ENCODE assay signal across 25 cellular contexts in genomic region chr10:102617816-102618215, GRCh38.
"Had no signal": no experiment of that assay in that cellular context is flagged by ENCODE, and none has a peak within 500 bp of the region (broad histone marks: within the 10 kb centered on the region; RNA-seq: fewer than 3 reads in every experiment).

No MANE protein-coding gene starts in this region.

- H3K4me3 ChIP-seq: body of pancreas, prostate gland, right lobe of liver, SK-N-MC, smooth muscle cell, upper lobe of left lung had no signal

- DNase-seq: activated CD4-positive, alpha-beta memory T cell treated with anti-CD3 and anti-CD28 coated beads, Interleukin-2, amount 10 ng/mL, durations not matched to agents 7 days and 5 days; activated CD4-positive, alpha-beta T cell treated with anti-CD3 and anti-CD28 coated beads, Interleukin-2, amount 10 ng/mL, durations not matched to agents 24 days and 14 days; activated gamma-delta T cell treated with Interleukin-2 at 50 U/mL for 16 hours; anterior cingulate cortex; body of pancreas; caudate nucleus; effector memory CD4-positive, alpha-beta T cell; foreskin melanocyte; head of caudate nucleus; hypothalamus; mesendoderm; naive thymus-derived CD4-positive, alpha-beta T cell; stimulated activated CD4-positive, alpha-beta T cell treated with anti-CD3 and anti-CD28 coated beads, Interleukin-2, amount 100 ng/mL, for 48 hours; stimulated activated CD8-positive, alpha-beta memory T cell treated with anti-CD3 and anti-CD28 coated beads, Interleukin-4, amount 100 ng/mL, for 48 hours; stimulated activated naive CD4-positive, alpha-beta T cell; SW 1271; T-helper 17 cell; upper lobe of left lung had no signal

- H3K27ac Mint-ChIP-seq: activated CD4-positive, alpha-beta memory T cell treated with anti-CD3 and anti-CD28 coated beads, Interleukin-2, amount 10 ng/mL, durations not matched to agents 7 days and 5 days; activated CD4-positive, alpha-beta T cell treated with anti-CD3 and anti-CD28 coated beads, Interleukin-2, amount 10 ng/mL, durations not matched to agents 24 days and 14 days; activated naive CD4-positive, alpha-beta T cell treated with anti-CD3 and anti-CD28 coated beads, Interleukin-2, amount 50 U/mL, for 24 hours; activated T-helper 1 cell treated with anti-CD3 and anti-CD28 coated beads, Interleukin-12 subunit alpha, Interleukin-12 subunit beta, Interleukin-2, Interleukin-4 antibody, amounts not matched to agents 30 ng/mL and 10 ng/mL and 1 ng/mL, durations not matched to agents 14 hours and 24 hours and 36 hours; T-helper 17 cell had no signal

- H3K27ac ChIP-seq: body of pancreas, prostate gland, right lobe of liver, SK-N-MC had no signal

- H3K4me2 ChIP-seq: smooth muscle cell had no signal

- H3K9me3 ChIP-seq: body of pancreas, prostate gland, right lobe of liver, upper lobe of left lung had no signal

- H3K27me3 Mint-ChIP-seq: activated CD4-positive, alpha-beta memory T cell treated with anti-CD3 and anti-CD28 coated beads, Interleukin-2, amount 10 ng/mL, durations not matched to agents 7 days and 5 days; activated CD4-positive, alpha-beta T cell treated with anti-CD3 and anti-CD28 coated beads, Interleukin-2, amount 10 ng/mL, durations not matched to agents 24 days and 14 days; activated naive CD4-positive, alpha-beta T cell treated with anti-CD3 and anti-CD28 coated beads, Interleukin-2, amount 50 U/mL, for 24 hours; naive thymus-derived CD4-positive, alpha-beta T cell; T-helper 17 cell had no signal

- H3K4me3 Mint-ChIP-seq: activated CD4-positive, alpha-beta memory T cell treated with anti-CD3 and anti-CD28 coated beads, Interleukin-2, amount 10 ng/mL, durations not matched to agents 7 days and 5 days; activated CD4-positive, alpha-beta T cell treated with anti-CD3 and anti-CD28 coated beads, Interleukin-2, amount 10 ng/mL, durations not matched to agents 24 days and 14 days; activated naive CD4-positive, alpha-beta T cell treated with anti-CD3 and anti-CD28 coated beads, Interleukin-2, amount 50 U/mL, for 24 hours; activated T-helper 1 cell treated with anti-CD3 and anti-CD28 coated beads, Interleukin-12 subunit alpha, Interleukin-12 subunit beta, Interleukin-2, Interleukin-4 antibody, amounts not matched to agents 30 ng/mL and 10 ng/mL and 1 ng/mL, durations not matched to agents 14 hours and 24 hours and 36 hours; naive thymus-derived CD4-positive, alpha-beta T cell; T-helper 17 cell had no signal

- H3K36me3 ChIP-seq: prostate gland had no signal

- H3K9me3 Mint-ChIP-seq: activated CD4-positive, alpha-beta memory T cell treated with anti-CD3 and anti-CD28 coated beads, Interleukin-2, amount 10 ng/mL, durations not matched to agents 7 days and 5 days; activated CD4-positive, alpha-beta T cell treated with anti-CD3 and anti-CD28 coated beads, Interleukin-2, amount 10 ng/mL, durations not matched to agents 24 days and 14 days; activated naive CD4-positive, alpha-beta T cell treated with anti-CD3 and anti-CD28 coated beads, Interleukin-2, amount 50 U/mL, for 24 hours; activated T-helper 1 cell treated with anti-CD3 and anti-CD28 coated beads, Interleukin-12 subunit alpha, Interleukin-12 subunit beta, Interleukin-2, Interleukin-4 antibody, amounts not matched to agents 30 ng/mL and 10 ng/mL and 1 ng/mL, durations not matched to agents 14 hours and 24 hours and 36 hours; naive thymus-derived CD4-positive, alpha-beta T cell had no signal

- ATAC-seq: body of pancreas; esophagus mucosa; naive thymus-derived CD4-positive, alpha-beta T cell; right lobe of liver; T-helper 17 cell had no signal

- H3K36me3 Mint-ChIP-seq: activated naive CD4-positive, alpha-beta T cell treated with anti-CD3 and anti-CD28 coated beads, Interleukin-2, amount 50 U/mL, for 24 hours had no signal

- H3K27me3 ChIP-seq: body of pancreas, right lobe of liver, upper lobe of left lung had no signal
